ENCODE assay signal across 8 cellular contexts in the genomic region with DNA sequence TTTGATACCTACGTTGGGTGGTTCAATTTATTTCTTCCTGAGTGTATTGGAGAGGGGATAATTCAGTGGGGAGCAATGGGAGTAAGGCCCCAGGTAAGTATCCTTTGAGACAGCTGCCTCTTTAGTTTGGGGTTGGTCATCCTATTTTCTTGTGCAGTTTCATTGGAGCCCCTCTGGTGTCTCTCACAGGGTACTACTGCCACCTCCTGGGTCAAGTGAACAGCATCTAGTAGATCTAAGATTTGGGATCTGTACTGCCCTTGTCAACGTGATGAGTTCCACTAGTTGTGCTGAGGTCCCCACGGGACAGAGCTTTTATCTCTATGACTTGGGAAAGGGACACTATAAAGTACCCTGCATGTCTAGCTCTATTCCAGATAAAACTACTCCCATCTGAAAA.
A peak's percentile ranks its signal among the peaks of the same experiment; 100 is the strongest.
DNase-seq lines count a peak whose midpoint lies in the region; ATAC-seq and TF ChIP-seq lines count a peak whose summit lies in the region.

No MANE protein-coding gene starts in this region.

- H3K79me2 ChIP-seq in GM23338 (replicated peaks; ENCODE audit: insufficient read depth), result no peaks in the 10 kb centered on the region
- no peaks in the 10 kb centered on the region for H3K79me2 ChIP-seq in neural cell (replicated peaks; ENCODE audit: insufficient read depth, low read length)

- no peak overlapping the region for H3K4me3 Mint-ChIP-seq in GM23338

- TF ChIP-seq POLR2A in esophagus muscularis mucosa (IDR thresholded peaks at IDR 0.05; ENCODE audit: low read depth), result no peak

- DNase-seq in activated CD4-positive, CD25-positive, alpha-beta regulatory T cell (lab: John Stamatoyannopoulos, UW), result peak in 3 of 4 experiments; percentile 1
- no peak for DNase-seq in activated CD4-positive, CD25-positive, alpha-beta regulatory T cell treated with anti-CD3 and anti-CD28 coated beads, Interleukin-2, amount 50 U/mL, for 72 hours
- DNase-seq in GM23338 (ENCODE audit: low spot score) (peak; percentile 66), M059J (ENCODE audit: low read depth) (peak; percentile 64), esophagus muscularis mucosa (ENCODE audit: extremely low spot score) (no peak), NCI-H510A treated with DMSO at 0.1 percent for 48 hours (lab: John Stamatoyannopoulos, UW) (no peak)
- peak; percentile 8 to 47 for DNase-seq in activated CD4-positive, alpha-beta T cell treated with anti-CD3 and anti-CD28 coated beads for 4 hours

- H3K9me2 ChIP-seq in GM23338 (ENCODE audit: insufficient read depth), result no peaks in the 10 kb centered on the region
- no peaks in the 10 kb centered on the region for H3K9me2 ChIP-seq in neural cell (ENCODE audit: insufficient read depth, low read length)

- WGBS in esophagus muscularis mucosa, result 15% methylated on average over 3 of the region's 3 CpGs

- no peak overlapping the region for H2AFZ ChIP-seq in GM23338
- H2AFZ ChIP-seq in neural cell (ENCODE audit: low read depth, low read length), result no peak overlapping the region

- H3K27ac Mint-ChIP-seq in GM23338, result no peak overlapping the region

- no peaks in the 10 kb centered on the region for H3K27me3 ChIP-seq in GM23338 (ENCODE audit: insufficient read depth)
- H3K27me3 ChIP-seq in esophagus muscularis mucosa, result peaks cover 0 to 2% (median 0%) of the 10 kb centered on the region in 4 donors
- H3K27me3 ChIP-seq in neural cell (ENCODE audit: insufficient read depth, low read depth, low read length), result no peaks in the 10 kb centered on the region

- H3K36me3 Mint-ChIP-seq in GM23338 (ENCODE audit: low read depth), result no peaks in the 10 kb centered on the region

- H3K9ac ChIP-seq in neural cell (ENCODE audit: low read length), result no peak overlapping the region

- intact Hi-C loops in esophagus muscularis mucosa (cut with DNase I), result no loop called here

- no peaks in the 10 kb centered on the region for H3K9me3 Mint-ChIP-seq in GM23338

- TF ChIP-seq EP300 in esophagus muscularis mucosa (IDR thresholded peaks at IDR 0.05) (no peak), neural cell (conservative IDR thresholded peaks at IDR 0.05; ENCODE audit: poor library complexity, severe bottlenecking) (no peak)

- peak; percentile 86 for ATAC-seq in GM23338

- no peaks in the 10 kb centered on the region for H4K20me1 ChIP-seq in GM23338 (replicated peaks; ENCODE audit: insufficient read depth)
- no peaks in the 10 kb centered on the region for H4K20me1 ChIP-seq in neural cell (ENCODE audit: insufficient read depth)

- TF ChIP-seq CTCF in GM23338 (conservative IDR thresholded peaks at IDR 0.05; ENCODE audit: low read depth in 2 of 2) (peak; percentile 54 to 72), esophagus muscularis mucosa (IDR thresholded peaks at IDR 0.05) (peak in 2 of 3 experiments; percentile 43), neural cell (IDR thresholded peaks at IDR 0.05; ENCODE audit: poor library complexity, severe bottlenecking) (peak; percentile 40)

- H3K4me1 Mint-ChIP-seq in GM23338, result no peaks in the 10 kb centered on the region

- H3K4me3 ChIP-seq in GM23338 (no peak overlapping the region), esophagus muscularis mucosa (no peak overlapping the region), neural cell (ENCODE audit: low read length) (no peak overlapping the region)

- TF ChIP-seq RAD21 in neural cell (conservative IDR thresholded peaks at IDR 0.05), result peak; percentile 42

- H3K4me2 ChIP-seq in GM23338 (no peak overlapping the region), neural cell (ENCODE audit: low read length) (no peak overlapping the region)

- no peaks in the 10 kb centered on the region for H3K27me3 Mint-ChIP-seq in GM23338 (ENCODE audit: insufficient read depth, low read depth, poor library complexity)

- H3K9me3 ChIP-seq in esophagus muscularis mucosa (no peaks in the 10 kb centered on the region), neural cell (ENCODE audit: low read length) (no peaks in the 10 kb centered on the region)

- H3K4me1 ChIP-seq in GM23338 (ENCODE audit: insufficient read depth) (no peaks in the 10 kb centered on the region), esophagus muscularis mucosa (no peaks in the 10 kb centered on the region)

- H3K36me3 ChIP-seq in GM23338 (ENCODE audit: insufficient read depth) (no peaks in the 10 kb centered on the region), esophagus muscularis mucosa (no peaks in the 10 kb centered on the region), neural cell (ENCODE audit: insufficient read depth, low read length) (no peaks in the 10 kb centered on the region)

- H3F3A ChIP-seq in GM23338 (replicated peaks; ENCODE audit: low read depth) (no peaks in the 10 kb centered on the region), neural cell (ENCODE audit: insufficient read depth, low read length, poor library complexity, severe bottlenecking) (no peaks in the 10 kb centered on the region)

- H3K27ac ChIP-seq in GM23338 (ENCODE audit: low read depth) (no peak overlapping the region), esophagus muscularis mucosa (replicated peaks in 1 of 4) (no peak overlapping the region), neural cell (ENCODE audit: low read length) (no peak overlapping the region)

TF ChIP-seq in GM23338, 12 proteins besides CTCF, POLR2A, EP300 and RAD21 (continues in another document):
- TF ChIP-seq JUNB (IDR thresholded peaks at IDR 0.05; ENCODE audit: unreplicated experiment), result no peak
- no peak for TF ChIP-seq NANOG (IDR thresholded peaks at IDR 0.05; ENCODE audit: borderline replicate concordance)
- no peak for TF ChIP-seq ZNF331 (CRISPR knock-in tag; IDR thresholded peaks at IDR 0.05; ENCODE audit: low read depth)
- TF ChIP-seq CREB1 (CRISPR knock-in tag; IDR thresholded peaks at IDR 0.05; ENCODE audit: low read depth), result no peak
- TF ChIP-seq, protein P1, sequence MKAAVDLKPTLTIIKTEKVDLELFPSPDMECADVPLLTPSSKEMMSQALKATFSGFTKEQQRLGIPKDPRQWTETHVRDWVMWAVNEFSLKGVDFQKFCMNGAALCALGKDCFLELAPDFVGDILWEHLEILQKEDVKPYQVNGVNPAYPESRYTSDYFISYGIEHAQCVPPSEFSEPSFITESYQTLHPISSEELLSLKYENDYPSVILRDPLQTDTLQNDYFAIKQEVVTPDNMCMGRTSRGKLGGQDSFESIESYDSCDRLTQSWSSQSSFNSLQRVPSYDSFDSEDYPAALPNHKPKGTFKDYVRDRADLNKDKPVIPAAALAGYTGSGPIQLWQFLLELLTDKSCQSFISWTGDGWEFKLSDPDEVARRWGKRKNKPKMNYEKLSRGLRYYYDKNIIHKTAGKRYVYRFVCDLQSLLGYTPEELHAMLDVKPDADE (IDR thresholded peaks at IDR 0.05), result no peak
- TF ChIP-seq STAT1 (IDR thresholded peaks at IDR 0.05; ENCODE audit: unreplicated experiment), result no peak
- TF ChIP-seq EZH2 (IDR thresholded peaks at IDR 0.05; ENCODE audit: low read depth, unreplicated experiment), result no peak
- TF ChIP-seq ZNF114 (CRISPR knock-in tag; IDR thresholded peaks at IDR 0.05), result no peak

TF ChIP-seq in neural cell, 6 proteins besides CTCF, POLR2A, EP300 and RAD21:
- TF ChIP-seq TAF1 (IDR thresholded peaks at IDR 0.05; ENCODE audit: low read depth) (no peak), EZH2 (IDR thresholded peaks at IDR 0.05; ENCODE audit: borderline replicate concordance, insufficient read depth, low read length, poor library complexity, severe bottlenecking) (no peak), POLR2AphosphoS5 (IDR thresholded peaks at IDR 0.05) (no peak), SMC3 (conservative IDR thresholded peaks at IDR 0.05; ENCODE audit: poor library complexity) (no peak), MXI1 (conservative IDR thresholded peaks at IDR 0.05; ENCODE audit: poor library complexity, severe bottlenecking) (no peak)
- TF ChIP-seq, protein P2, sequence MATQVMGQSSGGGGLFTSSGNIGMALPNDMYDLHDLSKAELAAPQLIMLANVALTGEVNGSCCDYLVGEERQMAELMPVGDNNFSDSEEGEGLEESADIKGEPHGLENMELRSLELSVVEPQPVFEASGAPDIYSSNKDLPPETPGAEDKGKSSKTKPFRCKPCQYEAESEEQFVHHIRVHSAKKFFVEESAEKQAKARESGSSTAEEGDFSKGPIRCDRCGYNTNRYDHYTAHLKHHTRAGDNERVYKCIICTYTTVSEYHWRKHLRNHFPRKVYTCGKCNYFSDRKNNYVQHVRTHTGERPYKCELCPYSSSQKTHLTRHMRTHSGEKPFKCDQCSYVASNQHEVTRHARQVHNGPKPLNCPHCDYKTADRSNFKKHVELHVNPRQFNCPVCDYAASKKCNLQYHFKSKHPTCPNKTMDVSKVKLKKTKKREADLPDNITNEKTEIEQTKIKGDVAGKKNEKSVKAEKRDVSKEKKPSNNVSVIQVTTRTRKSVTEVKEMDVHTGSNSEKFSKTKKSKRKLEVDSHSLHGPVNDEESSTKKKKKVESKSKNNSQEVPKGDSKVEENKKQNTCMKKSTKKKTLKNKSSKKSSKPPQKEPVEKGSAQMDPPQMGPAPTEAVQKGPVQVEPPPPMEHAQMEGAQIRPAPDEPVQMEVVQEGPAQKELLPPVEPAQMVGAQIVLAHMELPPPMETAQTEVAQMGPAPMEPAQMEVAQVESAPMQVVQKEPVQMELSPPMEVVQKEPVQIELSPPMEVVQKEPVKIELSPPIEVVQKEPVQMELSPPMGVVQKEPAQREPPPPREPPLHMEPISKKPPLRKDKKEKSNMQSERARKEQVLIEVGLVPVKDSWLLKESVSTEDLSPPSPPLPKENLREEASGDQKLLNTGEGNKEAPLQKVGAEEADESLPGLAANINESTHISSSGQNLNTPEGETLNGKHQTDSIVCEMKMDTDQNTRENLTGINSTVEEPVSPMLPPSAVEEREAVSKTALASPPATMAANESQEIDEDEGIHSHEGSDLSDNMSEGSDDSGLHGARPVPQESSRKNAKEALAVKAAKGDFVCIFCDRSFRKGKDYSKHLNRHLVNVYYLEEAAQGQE (IDR thresholded peaks at IDR 0.05; ENCODE audit: borderline replicate concordance), result no peak

Comparison
In these comparisons a context has a peak if more than half of its experiments do, and no peak if none do; other contexts are left out.
1. DNase-seq: peak in activated CD4-positive, CD25-positive, alpha-beta regulatory T cell (3 of 4), GM23338 (single experiment), M059J (single experiment) and activated CD4-positive, alpha-beta T cell treated with anti-CD3 and anti-CD28 coated beads for 4 hours (2 of 2); none in activated CD4-positive, CD25-positive, alpha-beta regulatory T cell treated with anti-CD3 and anti-CD28 coated beads, Interleukin-2, amount 50 U/mL, for 72 hours (single experiment), esophagus muscularis mucosa (single experiment) and NCI-H510A treated with DMSO at 0.1 percent for 48 hours (single experiment).
2. Peak in every context shown above with its lines, with median percentiles within 50 percentile points of each other: CTCF ChIP-seq.